Comparison of ENCODE assay signal across 14 cellular contexts in the genomic region with DNA sequence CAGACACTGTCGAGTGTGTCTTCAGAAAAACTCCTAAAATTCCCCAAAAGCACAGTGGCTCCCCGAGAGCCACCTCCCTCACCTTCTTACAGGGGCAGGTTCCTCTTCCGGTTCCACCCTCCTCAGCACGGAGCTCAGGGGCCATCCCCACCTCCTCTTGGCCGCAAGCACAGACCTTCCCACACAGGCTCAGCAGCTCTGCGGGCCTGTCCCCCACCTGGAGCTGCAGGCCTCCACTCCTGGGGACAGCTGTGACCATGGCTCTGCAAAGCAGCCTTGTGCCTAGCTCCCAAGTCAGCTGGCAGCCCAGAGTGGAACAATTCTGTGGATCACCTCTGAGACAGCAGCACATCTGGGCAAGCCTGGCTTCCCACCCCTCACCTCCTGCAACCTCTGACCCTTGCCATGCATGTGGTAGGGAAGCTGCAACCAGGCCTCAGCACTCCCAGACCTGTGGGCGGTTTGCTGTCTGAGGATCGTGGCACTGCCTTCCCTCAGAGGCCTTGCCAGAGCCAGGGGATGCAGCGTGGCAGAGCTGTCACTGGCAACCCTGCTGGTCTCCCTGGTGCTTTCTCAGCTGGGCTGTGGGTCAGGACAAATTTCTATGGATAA.
DNase-seq lines count a peak whose midpoint lies in the region; ATAC-seq and TF ChIP-seq lines count a peak whose summit lies in the region.
"Had no signal": no experiment of that assay in that cellular context is flagged by ENCODE, and none has a peak within 500 bp of the region (broad histone marks: within the 10 kb centered on the region; RNA-seq: fewer than 3 reads in every experiment).

No MANE protein-coding gene starts in this region.

- H3K4me1 ChIP-seq in smooth muscle cell (ENCODE audit: low read depth) = no peaks in the 10 kb centered on the region
- H3K4me1 ChIP-seq: parathyroid adenoma had no signal

- H3K27ac Mint-ChIP-seq in IgD-negative memory B cell = peak overlapping the region; percentile 64 to 86 (median 78)
- peak overlapping the region; percentile 33 for H3K27ac Mint-ChIP-seq in glutamatergic neuron (ENCODE audit: unreplicated experiment)

- 81% methylated on average over 9 of the region's 9 CpGs for WGBS in smooth muscle cell (ENCODE audit: low lambda C conversion rate)

- H4K20me1 ChIP-seq in smooth muscle cell (ENCODE audit: low read depth) = no peaks in the 10 kb centered on the region

- peak; percentile 69 for ATAC-seq in GM19035 (IDR thresholded peaks at IDR 0.05; ENCODE audit: unreplicated experiment)
- ATAC-seq: activated T-cell treated with anti-CD3 and anti-CD28 coated beads, Interleukin-2, amount 50 U/mL, for 4 hours had no signal

- H3K27me3 Mint-ChIP-seq in IgD-negative memory B cell (no peaks in the 10 kb centered on the region), glutamatergic neuron (ENCODE audit: unreplicated experiment) (no peaks in the 10 kb centered on the region)

- H3K9me3 Mint-ChIP-seq in IgD-negative memory B cell = peaks cover 0 to 6% (median 2%) of the 10 kb centered on the region in 3 donors
- peaks cover 2% of the 10 kb centered on the region for H3K9me3 Mint-ChIP-seq in glutamatergic neuron (ENCODE audit: unreplicated experiment)
- H3K9me3 Mint-ChIP-seq: activated T-cell treated with anti-CD3 and anti-CD28 coated beads, Interleukin-2, amount 50 U/mL, for 4 hours had no signal

- peak overlapping the region; percentile 12 for H3K4me2 ChIP-seq in smooth muscle cell

- H3K9me3 ChIP-seq in smooth muscle cell (replicated peaks; ENCODE audit: low read depth) = no peaks in the 10 kb centered on the region
- H3K9me3 ChIP-seq: tibial artery had no signal

- no peak overlapping the region for H3K9ac ChIP-seq in smooth muscle cell (ENCODE audit: low read depth)
- H3K9ac ChIP-seq: parathyroid adenoma had no signal

- no peak overlapping the region for H3K27ac ChIP-seq in smooth muscle cell (ENCODE audit: low read depth)
- H3K27ac ChIP-seq: parathyroid adenoma, tibial artery had no signal

- DNase-seq in glutamatergic neuron = no peak
- DNase-seq in smooth muscle cell (lab: John Stamatoyannopoulos, UW; ENCODE audit: unreplicated experiment) = no peak
- no peak for DNase-seq in NCI-H2081 (lab: John Stamatoyannopoulos, UW)
- DNase-seq in kidney tubule cell (ENCODE audit: low spot score) = no peak
- no peak for DNase-seq in dedifferentiated amniotic fluid mesenchymal stem cell (ENCODE audit: extremely low spot score)
- DNase-seq: activated T-cell treated with anti-CD3 and anti-CD28 coated beads, Interleukin-2, amount 50 U/mL, for 4 hours; GOT3; mesendoderm; NCI-H1930; NCI-H526; tibial artery had no signal

- no peaks in the 10 kb centered on the region for H3K36me3 ChIP-seq in smooth muscle cell (ENCODE audit: low read depth)

- H3K4me3 Mint-ChIP-seq in IgD-negative memory B cell = peak overlapping the region in 2 of 4 donors; percentile 76 to 81
- no peak overlapping the region for H3K4me3 Mint-ChIP-seq in glutamatergic neuron (ENCODE audit: unreplicated experiment)
- H3K4me3 Mint-ChIP-seq: activated T-cell treated with anti-CD3 and anti-CD28 coated beads, Interleukin-2, amount 50 U/mL, for 4 hours had no signal

- TF ChIP-seq CTCF in glutamatergic neuron (IDR thresholded peaks at IDR 0.05; ENCODE audit: partially characterized antibody, unreplicated experiment) (no peak), smooth muscle cell (IDR thresholded peaks at IDR 0.05; ENCODE audit: borderline replicate concordance, insufficient read depth, poor library complexity, severe bottlenecking) (no peak)

- H3K36me3 Mint-ChIP-seq in IgD-negative memory B cell = peaks cover 14% of the 10 kb centered on the region
- peaks cover 6% of the 10 kb centered on the region for H3K36me3 Mint-ChIP-seq in glutamatergic neuron (ENCODE audit: unreplicated experiment)

- H3K79me2 ChIP-seq in smooth muscle cell (ENCODE audit: low read depth) = no peaks in the 10 kb centered on the region
- H3K79me2 ChIP-seq: parathyroid adenoma had no signal

- H3K27me3 ChIP-seq in smooth muscle cell (ENCODE audit: low read depth) = no peaks in the 10 kb centered on the region
- H3K27me3 ChIP-seq: tibial artery had no signal

- H3K4me3 ChIP-seq in smooth muscle cell = no peak overlapping the region
- H3K4me3 ChIP-seq: tibial artery had no signal

- peaks cover 25 to 49% (median 45%) of the 10 kb centered on the region in 3 donors for H3K4me1 Mint-ChIP-seq in IgD-negative memory B cell
- peaks cover 19% of the 10 kb centered on the region for H3K4me1 Mint-ChIP-seq in glutamatergic neuron (ENCODE audit: low read depth, unreplicated experiment)

- no peak overlapping the region for H2AFZ ChIP-seq in smooth muscle cell (ENCODE audit: low read depth)
- H2AFZ ChIP-seq: parathyroid adenoma had no signal

- no peaks in the 10 kb centered on the region for H3F3A ChIP-seq in smooth muscle cell (ENCODE audit: low read depth)
